In the genomic region with DNA sequence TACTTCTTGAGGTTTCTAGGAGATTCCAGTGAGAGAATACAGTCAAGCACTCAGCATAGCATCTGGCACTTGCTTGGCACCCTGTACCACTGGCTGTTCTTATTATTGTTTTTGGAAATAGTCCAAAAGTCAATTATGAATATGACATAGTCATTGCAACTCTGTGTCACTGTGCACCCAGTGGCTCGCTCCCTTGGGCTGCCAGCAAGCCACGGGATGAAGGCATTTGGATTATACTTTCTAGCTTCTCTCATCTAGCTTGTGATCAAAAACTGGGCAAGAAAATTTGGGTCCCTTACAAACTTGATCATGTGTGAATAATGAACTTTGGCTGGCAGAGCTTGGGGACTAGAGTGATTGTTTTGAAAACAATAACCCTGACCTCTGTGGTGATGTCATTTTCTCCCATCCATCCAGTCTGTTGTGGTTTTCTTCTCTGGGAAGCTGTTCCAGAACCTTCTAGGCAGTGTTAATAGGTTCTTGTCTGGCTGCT, we compare ENCODE assay signal across 9 cellular contexts. TPM values are rescaled to one million over a fixed set of nuclear protein-coding genes. Genes with fewer than 3 reads are reported as not detected.
DNase-seq lines count a peak whose midpoint lies in the region; ATAC-seq and TF ChIP-seq lines count a peak whose summit lies in the region.
"Had no signal": no experiment of that assay in that cellular context is flagged by ENCODE, and none has a peak within 500 bp of the region (broad histone marks: within the 10 kb centered on the region; RNA-seq: fewer than 3 reads in every experiment).

No MANE protein-coding gene starts in this region.

- H3K27me3 ChIP-seq in dorsolateral prefrontal cortex (no peaks in the 10 kb centered on the region), esophagus muscularis mucosa (no peaks in the 10 kb centered on the region)

- TF ChIP-seq CTCF in dorsolateral prefrontal cortex (IDR thresholded peaks at IDR 0.05 in 54 of 56, conservative IDR thresholded peaks at IDR 0.05 in 2 of 56; ENCODE audit: low read depth in 1 of 56, partially characterized antibody in 56 of 56) (no peak), esophagus muscularis mucosa (IDR thresholded peaks at IDR 0.05) (no peak)

- DNase-seq in Daoy (ENCODE audit: low read depth) (peak; percentile 71), NCI-H2171 (lab: John Stamatoyannopoulos, UW) (peak; percentile 35), dorsolateral prefrontal cortex (peak in 2 of 10 donors; percentile 22 to 52), pons (ENCODE audit: low spot score) (peak; percentile 89), esophagus muscularis mucosa (ENCODE audit: extremely low spot score) (no peak)

- H3K4me3 ChIP-seq in dorsolateral prefrontal cortex = peak overlapping the region in 1 of 59 donors; percentile 14
- no peak overlapping the region for H3K4me3 ChIP-seq in esophagus muscularis mucosa
- H3K4me3 ChIP-seq: prostate gland had no signal

- ATAC-seq in HG02763 (IDR thresholded peaks at IDR 0.05; ENCODE audit: unreplicated experiment) (no peak), GM19395 (IDR thresholded peaks at IDR 0.05; ENCODE audit: unreplicated experiment) (no peak), GM18519 (IDR thresholded peaks at IDR 0.05; ENCODE audit: low FRiP score, unreplicated experiment) (no peak)

- TF ChIP-seq EP300 in esophagus muscularis mucosa (IDR thresholded peaks at IDR 0.05) = no peak

- intact Hi-C loops in dorsolateral prefrontal cortex (cut with DNase I) = loop anchor here (1.0 to 10.0 kb wide), 3 partner anchors 107 to 145 kb away; no protein-coding TSS in a partner anchor
- intact Hi-C loops in esophagus muscularis mucosa (cut with DNase I) = no loop called here

- no peaks in the 10 kb centered on the region for H3K9me3 ChIP-seq in esophagus muscularis mucosa
- H3K9me3 ChIP-seq: prostate gland had no signal

- TF ChIP-seq POLR2A in esophagus muscularis mucosa (IDR thresholded peaks at IDR 0.05; ENCODE audit: low read depth) = no peak

- WGBS in esophagus muscularis mucosa = 53% methylated on average over 2 of the region's 2 CpGs

- peaks cover 0 to 3% (median 0%) of the 10 kb centered on the region in 4 donors for H3K36me3 ChIP-seq in esophagus muscularis mucosa
- H3K36me3 ChIP-seq: prostate gland had no signal

- peaks cover 3 to 33% (median 22%) of the 10 kb centered on the region in 4 donors for H3K4me1 ChIP-seq in esophagus muscularis mucosa
- H3K4me1 ChIP-seq: prostate gland had no signal

- H3K27ac ChIP-seq in dorsolateral prefrontal cortex (peak overlapping the region in 46 of 59 donors; percentile 4 to 78 (median 51)), esophagus muscularis mucosa (replicated peaks in 1 of 4) (no peak overlapping the region)
- H3K27ac ChIP-seq: prostate gland had no signal

RNA-seq across cellular contexts. Expression of gene LIMCH1, which starts 32.8 kb away (rescaled TPM):
- total RNA-seq in Daoy (2014; rRNA removed; shearing (Covaris generic)) = 30.2 and 40.7 TPM in 2 replicates
- total RNA-seq in dorsolateral prefrontal cortex (100 to 1,000 TPM; 126 to 357 (median 196) TPM), esophagus muscularis mucosa (100 to 1,000 TPM in 1 of 4 donors, 10 to 100 TPM in 3; 49.0 to 101 (median 72.1) TPM)

Comparison
In these comparisons a context has a peak if more than half of its experiments do, and no peak if none do; other contexts are left out.
1. H3K27ac ChIP-seq: peak in dorsolateral prefrontal cortex (46 of 59); none in esophagus muscularis mucosa (0 of 4).